ENCODE assay signal across 24 cellular contexts in genomic region chr1:3525551-3526482, GRCh38.
DNase-seq lines count a peak whose midpoint lies in the region; ATAC-seq, FAIRE-seq and TF ChIP-seq lines count a peak whose summit lies in the region.
"Had no signal": no experiment of that assay in that cellular context is flagged by ENCODE, and none has a peak within 500 bp of the region (broad histone marks: within the 10 kb centered on the region; RNA-seq: fewer than 3 reads in every experiment).

No MANE protein-coding gene starts in this region.

- H3K9ac ChIP-seq in HepG2 (ENCODE audit: insufficient read depth, low read depth, low read length) = no peak overlapping the region

- no peaks in the 10 kb centered on the region for H3K79me2 ChIP-seq in HepG2 (ENCODE audit: insufficient read depth, low read length)

- H3K27me3 ChIP-seq in HepG2 (ENCODE audit: control insufficient read depth in 1 of 2, insufficient read depth in 2 of 2, low read length in 2 of 2) (peaks cover 27 to 80% of the 10 kb centered on the region in 2 experiments), right lobe of liver (no peaks in the 10 kb centered on the region)

- peaks cover 9% of the 10 kb centered on the region for H3K4me1 ChIP-seq in HepG2 (ENCODE audit: insufficient read depth, low read length)
- H3K4me1 ChIP-seq in right lobe of liver = peaks cover 0 to 20% (median 5%) of the 10 kb centered on the region in 4 donors

- no peaks in the 10 kb centered on the region for H3K36me3 ChIP-seq in HepG2 (replicated peaks in 1 of 2; ENCODE audit: control insufficient read depth in 1 of 2, insufficient read depth in 2 of 2, low read length in 2 of 2)
- H3K36me3 ChIP-seq in right lobe of liver = no peaks in the 10 kb centered on the region

- TF ChIP-seq POLR2A in HepG2 (IDR thresholded peaks at IDR 0.05; ENCODE audit: insufficient read depth in 1 of 2, low read depth in 2 of 2, low read length in 2 of 2) (no peak), right lobe of liver (IDR thresholded peaks at IDR 0.05) (no peak)

- no peak overlapping the region for H3K4me2 ChIP-seq in HepG2 (ENCODE audit: low read depth, low read length)
- H3K4me2 ChIP-seq: GM23338 had no signal

- no peak overlapping the region for H2AFZ ChIP-seq in HepG2 (ENCODE audit: low read length)
- H2AFZ ChIP-seq: GM23338 had no signal

- H3K4me3 ChIP-seq in HepG2 (replicated peaks in 1 of 3; ENCODE audit: insufficient read depth in 1 of 3, low read depth in 2 of 3, low read length in 3 of 3) = no peak overlapping the region
- no peak overlapping the region for H3K4me3 ChIP-seq in right lobe of liver
- H3K4me3 ChIP-seq: GM12878, GM23338 had no signal

- H4K20me1 ChIP-seq in HepG2 (ENCODE audit: insufficient read depth, low read length) = peaks cover 13% of the 10 kb centered on the region; the same call in 1 of the 2 replicates

- POLR2A ChIA-PET in HepG2 (lab: Yijun Ruan, JAX) = no interaction called here
- POLR2A ChIA-PET in RWPE1 (lab: Yijun Ruan, JAX; ENCODE audit: low non-redundant PET) = no interaction called here

- CTCF ChIA-PET in HepG2 (lab: Yijun Ruan, JAX; ENCODE audit: low intra/inter-chr PET ratio, low total read pairs) = no interaction called here
- CTCF ChIA-PET in RWPE1 (lab: Yijun Ruan, JAX) = interaction anchor here (0.6 to 0.7 kb wide), 2 partner anchors 107 to 201 kb away, joined by 4 read pairs; no protein-coding TSS in a partner anchor

- TF ChIP-seq CTCF in HepG2 (CRISPR knock-in tag; IDR thresholded peaks at IDR 0.05) = no peak
- no peak for TF ChIP-seq CTCF in right lobe of liver (IDR thresholded peaks at IDR 0.05)
- no peak for TF ChIP-seq CTCF in RWPE1 (conservative IDR thresholded peaks at IDR 0.05; ENCODE audit: low read depth)

- BruUV-seq in HepG2 (replicated peaks; lab: Mats Ljungman, UMichigan) = no TSS peak

- intact Hi-C loops in HepG2 (cut with micrococcal nuclease; ENCODE audit: unreplicated experiment) (no loop called here), right lobe of liver (cut with DNase I) (no loop called here)

- ATAC-seq in HepG2 = no peak
- ATAC-seq in right lobe of liver = no peak
- ATAC-seq in HG02973 (IDR thresholded peaks at IDR 0.05; ENCODE audit: unreplicated experiment) = no peak
- no peak for ATAC-seq in HG03521 (IDR thresholded peaks at IDR 0.05; ENCODE audit: unreplicated experiment)
- ATAC-seq: GM12878 had no signal

- DNase-seq in HepG2 (ENCODE audit: low spot score) = no peak
- no peak for DNase-seq in right lobe of liver
- peak; percentile 27 for DNase-seq in NCI-H2171 (lab: John Stamatoyannopoulos, UW)
- no peak for DNase-seq in RWPE1 (ENCODE audit: low spot score)
- DNase-seq in activated T-cell treated with anti-CD3 and anti-CD28 coated beads for 4 hours = no peak
- DNase-seq in ureter (ENCODE audit: low spot score) = no peak
- DNase-seq: CD4-positive, alpha-beta T cell; DMS79; EL; GDM1; HCEC 1CT; NCI-H1092 treated with DMSO at 0.1 percent for 48 hours; NCI-H1436; NCI-H1930; NCI-H2107; NCI-H226; NCI-H774; SHP77 treated with DMSO at 0.1 percent for 48 hours; T-helper 1 cell had no signal

- in situ Hi-C loops in HepG2 (cut with HindIII; ENCODE audit: extremely low pct_ligation_motif_present, low pct_unique_long_range_greater_than_20kb) = no loop called here

- TF ChIP-seq RAD21 in HepG2 (CRISPR knock-in tag; IDR thresholded peaks at IDR 0.05) = no peak

- TF ChIP-seq EP300 in HepG2 (IDR thresholded peaks at IDR 0.05; ENCODE audit: low read depth in 2 of 2, low read length in 2 of 2) (no peak), HepG2 (CRISPR knock-in tag; IDR thresholded peaks at IDR 0.05; ENCODE audit: borderline replicate concordance) (no peak)

- H3K9me3 ChIP-seq in HepG2 (ENCODE audit: low read length) = no peaks in the 10 kb centered on the region
- no peaks in the 10 kb centered on the region for H3K9me3 ChIP-seq in right lobe of liver

- WGBS in HepG2 (ENCODE audit: low lambda C conversion rate) = 48% methylated on average over 11 of the region's 24 CpGs
- WGBS in right lobe of liver (ENCODE audit: insufficient coverage, low coverage, low lambda C conversion rate, missing lambda C conversion rate) = 76% methylated on average over 14 of the region's 24 CpGs

- no peak overlapping the region for H3K27ac ChIP-seq in HepG2 (ENCODE audit: extremely low read length, insufficient read depth, low read length)
- H3K27ac ChIP-seq in right lobe of liver = no peak overlapping the region
- H3K27ac ChIP-seq in RWPE1 = peak overlapping the region; percentile 8; the same call in 1 of the 2 replicates

- no peak for FAIRE-seq in HepG2 (lab: Jason Lieb, UNC)
- FAIRE-seq: GM12878, HTR-8/SVneo had no signal

TF ChIP-seq in HepG2, 621 proteins besides CTCF, POLR2A, EP300 and RAD21:
- TF ChIP-seq ZEB1 (IDR thresholded peaks at IDR 0.05; ENCODE audit: insufficient replicate concordance, low read depth) = no peak
- peak; percentile 92 for TF ChIP-seq AGO1 (IDR thresholded peaks at IDR 0.05; ENCODE audit: low read depth, low read length, poor library complexity, severe bottlenecking)
- TF ChIP-seq AGO2 (optimal IDR thresholded peaks at IDR 0.05; ENCODE audit: low read depth, low read length) = peak; percentile 92
TF ChIP-seq in HepG2: peak in this region for 2.
